Comparison of ENCODE assay signal across 17 cellular contexts in genomic region chr14:71593966-71594365, GRCh38.
DNase-seq lines count a peak whose midpoint lies in the region; ATAC-seq, FAIRE-seq and TF ChIP-seq lines count a peak whose summit lies in the region.
"Had no signal": no experiment of that assay in that cellular context is flagged by ENCODE, and none has a peak within 500 bp of the region (broad histone marks: within the 10 kb centered on the region; RNA-seq: fewer than 3 reads in every experiment).

No MANE protein-coding gene starts in this region.

- no peak overlapping the region for H3K4me3 ChIP-seq in IMR-90 (ENCODE audit: insufficient read depth, low read depth, low read length)
- no peak overlapping the region for H3K4me3 ChIP-seq in mesenchymal stem cell (ENCODE audit: insufficient read depth in 1 of 2, low read depth in 1 of 2, low read length in 2 of 2)
- H3K4me3 ChIP-seq: GM23338 had no signal

- peak overlapping the region; percentile 41; the same call in 1 of the 2 replicates for H3K23ac ChIP-seq in IMR-90 (ENCODE audit: low read depth, low read length)
- no peak overlapping the region for H3K23ac ChIP-seq in mesenchymal stem cell (ENCODE audit: low read length in 2 of 2)

- H3K9me3 ChIP-seq in IMR-90 (ENCODE audit: control insufficient read depth, insufficient read depth, low read length) = no peaks in the 10 kb centered on the region
- no peaks in the 10 kb centered on the region for H3K9me3 ChIP-seq in mesenchymal stem cell (ENCODE audit: control insufficient read depth, low read length)

- WGBS in IMR-90 (ENCODE audit: extremely low coverage in 2 of 2, insufficient read length in 1 of 2), 2 experiments = no CpG with 5 or more reads among the region's 1 CpG
- WGBS in mesenchymal stem cell = 96% methylated on average over 1 of the region's 1 CpG

- H3K4me1 Mint-ChIP-seq in activated CD8-positive, alpha-beta memory T cell treated with anti-CD3 and anti-CD28 coated beads, Interleukin-2, amount 10 ng/mL, durations not matched to agents 7 days and 5 days = peaks cover 79% of the 10 kb centered on the region
- peaks cover 75% of the 10 kb centered on the region for H3K4me1 Mint-ChIP-seq in activated T-helper 2 cell treated with anti-CD3 and anti-CD28 coated beads, Interferon-gamma antibody, Interleukin-2, Interleukin-4, amounts not matched to agents 10 μg/mL and 5 μg/mL and 100 μg/mL, durations not matched to agents 14 hours and 24 hours and 36 hours (ENCODE audit: low read depth)

- no peak overlapping the region; the same call in 1 of the 2 replicates for H2AK5ac ChIP-seq in IMR-90 (ENCODE audit: low read depth, low read length)
- no peak overlapping the region for H2AK5ac ChIP-seq in mesenchymal stem cell (ENCODE audit: low read length, severe bottlenecking)

- H4K20me1 ChIP-seq in IMR-90 (ENCODE audit: insufficient read depth, low read length) = no peaks in the 10 kb centered on the region; the same call in 1 of the 2 replicates

- peaks cover 2% of the 10 kb centered on the region for H3K9me3 Mint-ChIP-seq in activated CD8-positive, alpha-beta memory T cell treated with anti-CD3 and anti-CD28 coated beads, Interleukin-2, amount 10 ng/mL, durations not matched to agents 7 days and 5 days (ENCODE audit: low read depth)
- peaks cover 8% of the 10 kb centered on the region for H3K9me3 Mint-ChIP-seq in activated T-helper 2 cell treated with anti-CD3 and anti-CD28 coated beads, Interferon-gamma antibody, Interleukin-2, Interleukin-4, amounts not matched to agents 10 μg/mL and 5 μg/mL and 100 μg/mL, durations not matched to agents 14 hours and 24 hours and 36 hours
- H3K9me3 Mint-ChIP-seq: CD4-positive, alpha-beta T cell; GM23338 had no signal

- no peak overlapping the region for H3K4me2 ChIP-seq in IMR-90 (ENCODE audit: low read depth, low read length)
- H3K4me2 ChIP-seq in mesenchymal stem cell (ENCODE audit: low read length, poor library complexity, severe bottlenecking) = no peak overlapping the region
- H3K4me2 ChIP-seq: GM23338 had no signal

- no peak for TF ChIP-seq CTCF in IMR-90 (conservative IDR thresholded peaks at IDR 0.05; ENCODE audit: low read depth, low read length)

- CTCF ChIA-PET in activated CD8-positive, alpha-beta memory T cell treated with anti-CD3 and anti-CD28 coated beads, Interleukin-2, amount 10 ng/mL, durations not matched to agents 7 days and 5 days (lab: Charles Lee) = no interaction called here
- CTCF ChIA-PET in IMR-90 (lab: Yijun Ruan, JAX) = interaction anchor here (0.6 to 1.6 kb wide), 2 partner anchors 11 to 114 kb away, joined by 3 to 5 read pairs; no protein-coding TSS in a partner anchor

- peak overlapping the region; percentile 5 for H3K27ac Mint-ChIP-seq in activated CD8-positive, alpha-beta memory T cell treated with anti-CD3 and anti-CD28 coated beads, Interleukin-2, amount 10 ng/mL, durations not matched to agents 7 days and 5 days
- peak overlapping the region; percentile 67 for H3K27ac Mint-ChIP-seq in activated T-helper 2 cell treated with anti-CD3 and anti-CD28 coated beads, Interferon-gamma antibody, Interleukin-2, Interleukin-4, amounts not matched to agents 10 μg/mL and 5 μg/mL and 100 μg/mL, durations not matched to agents 14 hours and 24 hours and 36 hours
- H3K27ac Mint-ChIP-seq: B cell, GM23338 had no signal

- peaks cover 1% of the 10 kb centered on the region; the same call in 1 of the 2 replicates for H3K36me3 ChIP-seq in IMR-90 (ENCODE audit: control insufficient read depth, insufficient read depth, low read length)
- no peaks in the 10 kb centered on the region for H3K36me3 ChIP-seq in mesenchymal stem cell (ENCODE audit: control insufficient read depth in 1 of 2, insufficient read depth in 2 of 2, low read depth in 1 of 2, low read length in 2 of 2)

- H2BK20ac ChIP-seq in IMR-90 (ENCODE audit: low read depth, low read length) = peak overlapping the region; percentile 21; the same call in 1 of the 2 replicates

- 0 out of 3 replicates have a peak overlapping the region, but pooled peaks have one; percentile 15 for H2BK15ac ChIP-seq in IMR-90 (ENCODE audit: low read depth, low read length)
- no peak overlapping the region for H2BK15ac ChIP-seq in mesenchymal stem cell (ENCODE audit: low read depth, poor library complexity, severe bottlenecking)

- peaks cover 23% of the 10 kb centered on the region for H3K36me3 Mint-ChIP-seq in activated CD8-positive, alpha-beta memory T cell treated with anti-CD3 and anti-CD28 coated beads, Interleukin-2, amount 10 ng/mL, durations not matched to agents 7 days and 5 days
- peaks cover 46% of the 10 kb centered on the region for H3K36me3 Mint-ChIP-seq in activated T-helper 2 cell treated with anti-CD3 and anti-CD28 coated beads, Interferon-gamma antibody, Interleukin-2, Interleukin-4, amounts not matched to agents 10 μg/mL and 5 μg/mL and 100 μg/mL, durations not matched to agents 14 hours and 24 hours and 36 hours (ENCODE audit: low read depth)

- H2BK5ac ChIP-seq in IMR-90 (ENCODE audit: low read depth, low read length, poor library complexity, severe bottlenecking) (peak overlapping the region; percentile 40), mesenchymal stem cell (ENCODE audit: low read depth, low read length, poor library complexity, severe bottlenecking) (no peak overlapping the region)

- BruUV-seq in IMR-90 (replicated peaks; lab: Mats Ljungman, UMichigan) = no TSS peak

- H3K79me1 ChIP-seq in IMR-90 (ENCODE audit: low read depth in 1 of 2, low read length in 2 of 2) (peaks cover 31 to 64% of the 10 kb centered on the region in 2 experiments), mesenchymal stem cell (replicated peaks; ENCODE audit: low read length, poor library complexity, severe bottlenecking) (peaks cover 11% of the 10 kb centered on the region)

- H2BK120ac ChIP-seq in IMR-90 (ENCODE audit: low read depth, low read length) = no peak overlapping the region
- H2BK120ac ChIP-seq in mesenchymal stem cell (ENCODE audit: low read depth, low read length) = no peak overlapping the region

- TF ChIP-seq RAD21 in IMR-90 (IDR thresholded peaks at IDR 0.05; ENCODE audit: low read length) = no peak

- no peak overlapping the region for H2BK12ac ChIP-seq in mesenchymal stem cell (ENCODE audit: low read length in 2 of 2)

- no peak for DNase-seq in activated CD8-positive, alpha-beta memory T cell treated with anti-CD3 and anti-CD28 coated beads, Interleukin-2, amount 10 ng/mL, durations not matched to agents 7 days and 5 days
- DNase-seq in activated CD8-positive, alpha-beta memory T cell treated with anti-CD3 and anti-CD28 coated beads, Interleukin-2, amount 50 U/mL, for 4 hours = no peak
- DNase-seq in GM18507 (ENCODE audit: extremely low spot score, insufficient read length, low read depth) (no peak), IMR-90 (no peak), mesenchymal stem cell (no peak)
- DNase-seq in activated T-helper 2 cell treated with anti-CD3 and anti-CD28 coated beads, Interferon-gamma antibody, Interleukin-2, Interleukin-4, amounts not matched to agents 10 μg/mL and 5 μg/mL and 100 μg/mL, durations not matched to agents 14 hours and 24 hours and 36 hours (ENCODE audit: low spot score) = no peak
- no peak for DNase-seq in activated CD4-positive, CD25-positive, alpha-beta regulatory T cell treated with anti-CD3 and anti-CD28 coated beads, Interleukin-2, amount 50 U/mL, for 72 hours
- DNase-seq: Calu3; CD4-positive, alpha-beta T cell; DMS 273 treated with DMSO at 0.1 percent for 48 hours; H7 had no signal

- H4K91ac ChIP-seq in IMR-90 (ENCODE audit: insufficient read depth, low read depth, low read length) = no peak overlapping the region
- no peak overlapping the region for H4K91ac ChIP-seq in mesenchymal stem cell (ENCODE audit: low read length)

- H3K27me3 Mint-ChIP-seq in activated CD8-positive, alpha-beta memory T cell treated with anti-CD3 and anti-CD28 coated beads, Interleukin-2, amount 10 ng/mL, durations not matched to agents 7 days and 5 days = no peaks in the 10 kb centered on the region
- no peaks in the 10 kb centered on the region for H3K27me3 Mint-ChIP-seq in activated T-helper 2 cell treated with anti-CD3 and anti-CD28 coated beads, Interferon-gamma antibody, Interleukin-2, Interleukin-4, amounts not matched to agents 10 μg/mL and 5 μg/mL and 100 μg/mL, durations not matched to agents 14 hours and 24 hours and 36 hours (ENCODE audit: low read depth)
- H3K27me3 Mint-ChIP-seq: B cell; CD4-positive, alpha-beta T cell had no signal

- 0 out of 2 replicates have a peak overlapping the region, but pooled peaks have one; percentile 7 for H3K14ac ChIP-seq in IMR-90 (replicated peaks; ENCODE audit: low read depth, low read length)
- no peak overlapping the region for H3K14ac ChIP-seq in mesenchymal stem cell (ENCODE audit: low read length in 2 of 2)

- peak overlapping the region; percentile 8; the same call in 1 of the 2 replicates for H4K5ac ChIP-seq in IMR-90 (ENCODE audit: low read depth, low read length)

- intact Hi-C loops in IMR-90 (cut with micrococcal nuclease) = loop anchor here (5.0 kb wide), 1 partner anchor 118 kb away; no protein-coding TSS in a partner anchor
- intact Hi-C loops in activated T-helper 2 cell treated with anti-CD3 and anti-CD28 coated beads, Interferon-gamma antibody, Interleukin-2, Interleukin-4, amounts not matched to agents 10 μg/mL and 5 μg/mL and 100 μg/mL, durations not matched to agents 14 hours and 24 hours and 36 hours (cut with micrococcal nuclease) = loop anchor here (2.0 to 5.0 kb wide), 4 partner anchors 39 to 269 kb away; no protein-coding TSS in a partner anchor

- H3K9ac ChIP-seq in IMR-90 (ENCODE audit: low read depth, low read length) (no peak overlapping the region), mesenchymal stem cell (ENCODE audit: low read length) (no peak overlapping the region)

- no peak overlapping the region for H3K27ac ChIP-seq in IMR-90 (ENCODE audit: insufficient read depth, low read length)
- H3K27ac ChIP-seq in mesenchymal stem cell (ENCODE audit: low read length, poor library complexity, severe bottlenecking) = no peak overlapping the region
- H3K27ac ChIP-seq: HL-60 had no signal

- H2AFZ ChIP-seq in IMR-90 (replicated peaks; ENCODE audit: low read length, poor library complexity) (no peak overlapping the region), mesenchymal stem cell (ENCODE audit: low read depth, low read length) (no peak overlapping the region)
- H2AFZ ChIP-seq: GM23338 had no signal

- TF ChIP-seq POLR2A in IMR-90 (IDR thresholded peaks at IDR 0.05; ENCODE audit: low read depth, low read length) = no peak

- H2AK9ac ChIP-seq in IMR-90 (replicated peaks; ENCODE audit: low read depth, low read length, poor library complexity) = no peak overlapping the region

- no peak overlapping the region for H3K4me3 Mint-ChIP-seq in activated CD8-positive, alpha-beta memory T cell treated with anti-CD3 and anti-CD28 coated beads, Interleukin-2, amount 10 ng/mL, durations not matched to agents 7 days and 5 days
- H3K4me3 Mint-ChIP-seq in activated T-helper 2 cell treated with anti-CD3 and anti-CD28 coated beads, Interferon-gamma antibody, Interleukin-2, Interleukin-4, amounts not matched to agents 10 μg/mL and 5 μg/mL and 100 μg/mL, durations not matched to agents 14 hours and 24 hours and 36 hours (ENCODE audit: low read depth) = no peak overlapping the region
- H3K4me3 Mint-ChIP-seq: B cell; CD4-positive, alpha-beta T cell; GM23338 had no signal

- no peak overlapping the region for H3K56ac ChIP-seq in IMR-90 (ENCODE audit: extremely low read depth, insufficient read depth, low read length)

- H3K18ac ChIP-seq in IMR-90 (ENCODE audit: low read depth, low read length) (peak overlapping the region; percentile 64; the same call in 1 of the 2 replicates), mesenchymal stem cell (ENCODE audit: low read depth in 1 of 2, low read length in 2 of 2) (no peak overlapping the region)

- ATAC-seq in activated CD8-positive, alpha-beta memory T cell treated with anti-CD3 and anti-CD28 coated beads, Interleukin-2, amount 10 ng/mL, durations not matched to agents 7 days and 5 days = no peak
- ATAC-seq in IMR-90 (ENCODE audit: low read depth) (no peak), HG03025 (IDR thresholded peaks at IDR 0.05; ENCODE audit: low FRiP score, unreplicated experiment) (no peak)

- H3K4me1 ChIP-seq in IMR-90 (ENCODE audit: control insufficient read depth, insufficient read depth, low read length) (peaks cover 6% of the 10 kb centered on the region), mesenchymal stem cell (ENCODE audit: control insufficient read depth, insufficient read depth, low read depth, low read length) (peaks cover 2% of the 10 kb centered on the region)

- FAIRE-seq in GM18507 (lab: Jason Lieb, UNC) = peak; percentile 36
- FAIRE-seq: A204.1, GM12891 had no signal

- H3K4ac ChIP-seq in IMR-90 (ENCODE audit: low read depth, low read length) (no peak overlapping the region), mesenchymal stem cell (ENCODE audit: low read depth in 1 of 2, low read length in 2 of 2) (no peak overlapping the region)

- dilution Hi-C loops in IMR-90 (cut with HindIII; ENCODE audit: low sequenced_read_pairs, unreplicated experiment) = no loop called here

- H4K8ac ChIP-seq in IMR-90 (ENCODE audit: low read depth in 2 of 2, low read length in 2 of 2) = no peak overlapping the region; a peak in 1 of 4 replicates
- H4K8ac ChIP-seq in mesenchymal stem cell (ENCODE audit: low read length) = no peak overlapping the region

- H3K27me3 ChIP-seq in IMR-90 (ENCODE audit: control insufficient read depth, insufficient read depth, low read length) (no peaks in the 10 kb centered on the region), mesenchymal stem cell (ENCODE audit: control insufficient read depth in 1 of 2, insufficient read depth in 1 of 2, low read length in 2 of 2) (no peaks in the 10 kb centered on the region)

- peaks cover 15% of the 10 kb centered on the region for H3K9me1 ChIP-seq in IMR-90 (ENCODE audit: insufficient read depth, low read length)

- POLR2A ChIA-PET in IMR-90 (lab: Charles Lee; ENCODE audit: unreplicated experiment) = no interaction called here

- in situ Hi-C loops in IMR-90 (cut with MboI; ENCODE audit: low sequenced_read_pairs) = no loop called here
